In the genomic region with DNA sequence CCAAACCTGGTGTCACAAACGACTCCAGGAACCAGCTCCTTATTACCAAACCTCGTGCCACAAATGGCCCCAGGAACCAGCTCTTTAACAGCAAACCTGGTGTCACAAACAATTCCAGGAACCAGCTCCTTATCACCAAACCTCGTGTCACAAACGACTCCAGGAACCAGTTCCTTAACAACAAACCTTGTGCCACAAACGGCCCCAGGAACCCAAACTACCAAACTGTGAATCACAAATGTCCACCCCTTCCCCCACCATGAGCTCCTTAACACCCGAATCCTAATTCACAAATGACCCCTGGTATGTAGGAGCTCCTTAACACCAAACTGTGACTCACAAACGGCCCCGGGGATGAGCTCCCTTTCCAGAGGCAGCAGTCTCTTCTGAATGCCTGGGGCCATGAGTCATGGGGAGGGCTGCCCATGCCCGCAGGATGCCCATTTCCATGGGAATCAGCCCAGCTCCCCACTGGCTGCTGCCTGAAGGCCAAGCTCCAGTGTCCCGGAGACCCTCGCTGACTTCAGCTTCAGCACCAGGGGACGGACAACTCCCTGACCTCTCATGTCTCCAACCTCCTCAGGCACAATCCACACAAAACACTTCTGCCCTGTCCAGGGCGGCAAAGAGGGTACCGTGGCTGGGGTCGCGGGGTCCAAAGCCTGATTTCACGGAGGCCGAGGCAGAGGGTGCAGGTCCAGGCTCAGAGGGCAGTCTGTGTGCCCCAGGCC, we compare ENCODE assay signal across 9 cellular contexts.
DNase-seq lines count a peak whose midpoint lies in the region; ATAC-seq and TF ChIP-seq lines count a peak whose summit lies in the region.
"Had no signal": no experiment of that assay in that cellular context is flagged by ENCODE, and none has a peak within 500 bp of the region (broad histone marks: within the 10 kb centered on the region; RNA-seq: fewer than 3 reads in every experiment).

No MANE protein-coding gene starts in this region.

- H3K36me3 Mint-ChIP-seq in T-helper 2 cell treated with Interferon-gamma antibody and Interleukin-4, amounts not matched to agents 5 μg/mL and 100 μg/mL, for 36 hours (ENCODE audit: low read depth), result peaks cover 48% of the 10 kb centered on the region

- no peak overlapping the region for H3K4me3 ChIP-seq in HFF-Myc (replicated peaks; ENCODE audit: low read depth, low read length)

- DNase-seq in AG08395 (ENCODE audit: low spot score) (peak; percentile 98), HFF-Myc (ENCODE audit: extremely low read depth, low read depth) (peak; percentile 39), glomerular endothelial cell (ENCODE audit: extremely low read depth, low read depth, low spot score) (peak; percentile 9), KG1 (lab: John Stamatoyannopoulos, UW) (no peak), NCI-H748 (lab: John Stamatoyannopoulos, UW; ENCODE audit: unreplicated experiment) (no peak)
- DNase-seq in T-helper 2 cell treated with Interferon-gamma antibody and Interleukin-4, amounts not matched to agents 5 μg/mL and 100 μg/mL, for 36 hours (ENCODE audit: low spot score), result no peak

- H3K4me3 Mint-ChIP-seq in T-helper 2 cell treated with Interferon-gamma antibody and Interleukin-4, amounts not matched to agents 5 μg/mL and 100 μg/mL, for 36 hours, result peak overlapping the region; percentile 14
- H3K4me3 Mint-ChIP-seq: nephron had no signal

- H3K27me3 Mint-ChIP-seq in T-helper 2 cell treated with Interferon-gamma antibody and Interleukin-4, amounts not matched to agents 5 μg/mL and 100 μg/mL, for 36 hours (ENCODE audit: low read depth), result no peaks in the 10 kb centered on the region

- H3K9me3 Mint-ChIP-seq in T-helper 2 cell treated with Interferon-gamma antibody and Interleukin-4, amounts not matched to agents 5 μg/mL and 100 μg/mL, for 36 hours, result peaks cover 12% of the 10 kb centered on the region

- H3K4me1 Mint-ChIP-seq in T-helper 2 cell treated with Interferon-gamma antibody and Interleukin-4, amounts not matched to agents 5 μg/mL and 100 μg/mL, for 36 hours (ENCODE audit: low read depth), result peaks cover 21% of the 10 kb centered on the region
- H3K4me1 Mint-ChIP-seq: nephron had no signal

- peak overlapping the region; percentile 82 for H3K27ac Mint-ChIP-seq in T-helper 2 cell treated with Interferon-gamma antibody and Interleukin-4, amounts not matched to agents 5 μg/mL and 100 μg/mL, for 36 hours
- H3K27ac Mint-ChIP-seq: nephron had no signal

- ATAC-seq in GM21717 (IDR thresholded peaks at IDR 0.05; ENCODE audit: unreplicated experiment), result no peak
- ATAC-seq in HG03175 (IDR thresholded peaks at IDR 0.05; ENCODE audit: unreplicated experiment), result no peak

- no peak for TF ChIP-seq CTCF in HFF-Myc (IDR thresholded peaks at IDR 0.05; ENCODE audit: low read depth, low read length, missing control alignments)

Comparison
In these comparisons a context has a peak if more than half of its experiments do, and no peak if none do; other contexts are left out.
1. DNase-seq: peak in AG08395 (single experiment), HFF-Myc (single experiment) and glomerular endothelial cell (single experiment); none in T-helper 2 cell treated with Interferon-gamma antibody and Interleukin-4, amounts not matched to agents 5 μg/mL and 100 μg/mL, for 36 hours (single experiment), KG1 (single experiment) and NCI-H748 (single experiment).